Comparison of ENCODE assay signal across 1 cellular context in genomic region chr4:1346781-1347409, GRCh38.
A peak's percentile ranks its signal among the peaks of the same experiment; 100 is the strongest.
TF ChIP-seq lines count a peak whose summit lies in the region.

TSS of gene UVSSA (plus strand) at chr4:1347208. CDS start at chr4:1348092, 884 bp downstream.

TF ChIP-seq in GM23338, 12 proteins besides CTCF, POLR2A, EP300 and RAD21 (continued from another document):
- no peak for TF ChIP-seq REST (IDR thresholded peaks at IDR 0.05; ENCODE audit: unreplicated experiment)
- TF ChIP-seq ZNF114 (CRISPR knock-in tag; IDR thresholded peaks at IDR 0.05) = no peak
- no peak for TF ChIP-seq ZNF462 (CRISPR knock-in tag; IDR thresholded peaks at IDR 0.05)
- no peak for TF ChIP-seq JUNB (IDR thresholded peaks at IDR 0.05; ENCODE audit: unreplicated experiment)
- TF ChIP-seq CREB1 (CRISPR knock-in tag; IDR thresholded peaks at IDR 0.05; ENCODE audit: low read depth) = peak; percentile 88
- no peak for TF ChIP-seq STAT1 (IDR thresholded peaks at IDR 0.05; ENCODE audit: unreplicated experiment)
- peak; percentile 66 for TF ChIP-seq ETS1 (IDR thresholded peaks at IDR 0.05)
- TF ChIP-seq EZH2 (IDR thresholded peaks at IDR 0.05; ENCODE audit: low read depth, unreplicated experiment) = no peak
- no peak for TF ChIP-seq NANOG (IDR thresholded peaks at IDR 0.05; ENCODE audit: borderline replicate concordance)
- TF ChIP-seq ZNF331 (CRISPR knock-in tag; IDR thresholded peaks at IDR 0.05; ENCODE audit: low read depth) = no peak
- TF ChIP-seq POLR2AphosphoS5 (IDR thresholded peaks at IDR 0.05; ENCODE audit: low read depth) = peak; percentile 50
